Comparison of ENCODE assay signal across 8 cellular contexts in genomic region chr5:157476699-157477408, GRCh38. TPM values are rescaled to one million over a fixed set of nuclear protein-coding genes. Genes with fewer than 3 reads are reported as not detected.
DNase-seq lines count a peak whose midpoint lies in the region; ATAC-seq and TF ChIP-seq lines count a peak whose summit lies in the region.

No MANE protein-coding gene starts in this region.

- no peak overlapping the region for H3K4me3 ChIP-seq in BE2C (ENCODE audit: low read depth, low read length)
- no peak overlapping the region for H3K4me3 ChIP-seq in liver (ENCODE audit: low read depth in 1 of 3, low read length in 3 of 3)
- H3K4me3 ChIP-seq in tibial artery: no peak overlapping the region

- TF ChIP-seq CTCF in BE2C (IDR thresholded peaks at IDR 0.05; ENCODE audit: low read depth, low read length) (peak; percentile 89), RWPE1 (conservative IDR thresholded peaks at IDR 0.05; ENCODE audit: low read depth) (peak; percentile 92), chondrocyte (IDR thresholded peaks at IDR 0.05) (peak; percentile 91), liver (IDR thresholded peaks at IDR 0.05; ENCODE audit: low read depth, low read length, missing input control) (peak; percentile 56), tibial artery (IDR thresholded peaks at IDR 0.05) (peak; percentile 73)

- H3K36me3 ChIP-seq in BE2C: no peaks in the 10 kb centered on the region
- H3K36me3 ChIP-seq in liver (ENCODE audit: control insufficient read depth in 4 of 4, insufficient read depth in 3 of 4, low read depth in 1 of 4, low read length in 3 of 4): no peaks in the 10 kb centered on the region
- H3K36me3 ChIP-seq in tibial artery: peaks cover 0 to 20% (median 5%) of the 10 kb centered on the region in 3 donors

- peaks cover 25% of the 10 kb centered on the region for H3K4me1 Mint-ChIP-seq in chondrocyte (ENCODE audit: low read depth)

- POLR2A ChIA-PET in RWPE1 (lab: Yijun Ruan, JAX; ENCODE audit: low non-redundant PET): no interaction called here

- DNase-seq in BE2C (peak; percentile 48), Kasumi-1 (lab: John Stamatoyannopoulos, UW) (peak; percentile 14 to 53), RWPE1 (ENCODE audit: low spot score) (peak; percentile 88), chondrocyte (ENCODE audit: low spot score) (no peak), tibial artery (no peak)

- H3K4me1 ChIP-seq in BE2C (no peaks in the 10 kb centered on the region), liver (ENCODE audit: control insufficient read depth in 4 of 4, insufficient read depth in 4 of 4, low read length in 3 of 4) (peaks cover 12 to 36% (median 32%) of the 10 kb centered on the region in 4 donors), tibial artery (peaks cover 0 to 42% (median 11%) of the 10 kb centered on the region in 4 donors)

- H3K27me3 ChIP-seq in BE2C (peaks cover 6% of the 10 kb centered on the region), liver (ENCODE audit: control insufficient read depth in 4 of 4, insufficient read depth in 4 of 4, low read length in 3 of 4) (no peaks in the 10 kb centered on the region), tibial artery (no peaks in the 10 kb centered on the region)

- H3K9me3 ChIP-seq in BE2C: no peaks in the 10 kb centered on the region
- H3K9me3 ChIP-seq in liver (ENCODE audit: control insufficient read depth in 4 of 4, low read length in 3 of 4): no peaks in the 10 kb centered on the region
- no peaks in the 10 kb centered on the region for H3K9me3 ChIP-seq in tibial artery

- 73% methylated on average over 8 of the region's 8 CpGs for WGBS in liver

- peaks cover 10% of the 10 kb centered on the region for H3K36me3 Mint-ChIP-seq in chondrocyte (ENCODE audit: low read depth)

- intact Hi-C loops in tibial artery (cut with DNase I; ENCODE audit: low total_unique reads): loop anchor here (5.0 kb wide), 2 partner anchors 110 to 240 kb away; no protein-coding TSS in a partner anchor

- no peak overlapping the region for H3K4me3 Mint-ChIP-seq in chondrocyte (ENCODE audit: unreplicated experiment)

- H3K27ac ChIP-seq in RWPE1 (no peak overlapping the region), liver (ENCODE audit: low read depth in 1 of 2, low read length in 2 of 2) (no peak overlapping the region), tibial artery (no peak overlapping the region)

- peak; percentile 77 to 86 for TF ChIP-seq RAD21 in liver (IDR thresholded peaks at IDR 0.05)

- CTCF ChIA-PET in RWPE1 (lab: Yijun Ruan, JAX): interaction anchor here (0.6 to 2.4 kb wide), 21 partner anchors 8 to 1529 kb away, joined by 3 to 10 read pairs (median 4); partner anchors contain the start of gene LSM11

- peak overlapping the region; percentile 51 for H3K27ac Mint-ChIP-seq in chondrocyte (ENCODE audit: unreplicated experiment)

- H3K27me3 Mint-ChIP-seq in chondrocyte (ENCODE audit: low read depth): no peaks in the 10 kb centered on the region

- ATAC-seq in GM18511 (IDR thresholded peaks at IDR 0.05; ENCODE audit: unreplicated experiment) (peak; percentile 86), GM21381 (IDR thresholded peaks at IDR 0.05; ENCODE audit: unreplicated experiment) (no peak)

- H3K9me3 Mint-ChIP-seq in chondrocyte (ENCODE audit: low read depth): no peaks in the 10 kb centered on the region

- no peak overlapping the region for H3K9ac ChIP-seq in liver (ENCODE audit: low read depth in 1 of 2, low read length in 2 of 2)

TF ChIP-seq in liver, 16 proteins besides CTCF, POLR2A, EP300 and RAD21:
- TF ChIP-seq FOXA2 (IDR thresholded peaks at IDR 0.05) (no peak), EGR1 (IDR thresholded peaks at IDR 0.05; ENCODE audit: low read depth in 2 of 2) (no peak), HNF4G (IDR thresholded peaks at IDR 0.05) (no peak), FOXA1 (IDR thresholded peaks at IDR 0.05) (no peak), ZBTB33 (IDR thresholded peaks at IDR 0.05) (no peak), ATF3 (IDR thresholded peaks at IDR 0.05) (no peak), TAF1 (conservative IDR thresholded peaks at IDR 0.05) (no peak), HNF4A (conservative IDR thresholded peaks at IDR 0.05) (peak in 1 of 2 donors; percentile 29)

RNA-seq across cellular contexts. Expression of gene NIPAL4, which starts 16.8 kb away (rescaled TPM):
- polyA plus RNA-seq in BE2C (2012; ENCODE audit: insufficient read depth, insufficient read length, low read depth): not detected
- total RNA-seq in chondrocyte (0.41 to 0.87 TPM (median 0.60 TPM) in 3 replicates), liver (not detected)
- not detected for polyA plus RNA-seq in liver

Comparison
In these comparisons a context has a peak if more than half of its experiments do, and no peak if none do; other contexts are left out.
1. DNase-seq: peak in BE2C (single experiment), Kasumi-1 (2 of 2) and RWPE1 (single experiment); none in chondrocyte (single experiment) and tibial artery (0 of 2).
2. Peak in every context shown above with its lines, with median percentiles within 50 percentile points of each other: CTCF ChIP-seq.